1 cellular context compared by ENCODE assay signal in the genomic region with DNA sequence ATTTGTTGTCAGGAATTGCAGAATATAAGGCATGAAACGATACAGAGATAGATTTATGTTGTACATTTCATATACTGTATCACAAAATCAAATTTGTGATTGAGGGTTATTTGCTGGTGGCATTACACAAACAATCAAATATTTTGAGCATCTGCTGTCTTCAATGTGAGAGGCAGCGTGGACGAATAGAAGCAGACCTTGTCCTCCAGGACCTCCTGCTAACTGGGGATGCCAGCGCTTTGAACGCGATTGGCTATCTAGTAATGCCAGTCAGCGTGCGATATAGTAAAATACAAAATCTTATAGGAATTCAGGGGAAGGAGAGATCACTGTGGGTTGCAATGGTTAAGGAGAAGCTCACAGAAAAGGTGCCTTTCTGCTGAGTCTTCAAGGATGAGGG.
TF ChIP-seq lines count a peak whose summit lies in the region.

No MANE protein-coding gene starts in this region.

TF ChIP-seq in K562, 482 proteins besides CTCF, POLR2A, EP300 and RAD21:
- TF ChIP-seq, protein P1, sequence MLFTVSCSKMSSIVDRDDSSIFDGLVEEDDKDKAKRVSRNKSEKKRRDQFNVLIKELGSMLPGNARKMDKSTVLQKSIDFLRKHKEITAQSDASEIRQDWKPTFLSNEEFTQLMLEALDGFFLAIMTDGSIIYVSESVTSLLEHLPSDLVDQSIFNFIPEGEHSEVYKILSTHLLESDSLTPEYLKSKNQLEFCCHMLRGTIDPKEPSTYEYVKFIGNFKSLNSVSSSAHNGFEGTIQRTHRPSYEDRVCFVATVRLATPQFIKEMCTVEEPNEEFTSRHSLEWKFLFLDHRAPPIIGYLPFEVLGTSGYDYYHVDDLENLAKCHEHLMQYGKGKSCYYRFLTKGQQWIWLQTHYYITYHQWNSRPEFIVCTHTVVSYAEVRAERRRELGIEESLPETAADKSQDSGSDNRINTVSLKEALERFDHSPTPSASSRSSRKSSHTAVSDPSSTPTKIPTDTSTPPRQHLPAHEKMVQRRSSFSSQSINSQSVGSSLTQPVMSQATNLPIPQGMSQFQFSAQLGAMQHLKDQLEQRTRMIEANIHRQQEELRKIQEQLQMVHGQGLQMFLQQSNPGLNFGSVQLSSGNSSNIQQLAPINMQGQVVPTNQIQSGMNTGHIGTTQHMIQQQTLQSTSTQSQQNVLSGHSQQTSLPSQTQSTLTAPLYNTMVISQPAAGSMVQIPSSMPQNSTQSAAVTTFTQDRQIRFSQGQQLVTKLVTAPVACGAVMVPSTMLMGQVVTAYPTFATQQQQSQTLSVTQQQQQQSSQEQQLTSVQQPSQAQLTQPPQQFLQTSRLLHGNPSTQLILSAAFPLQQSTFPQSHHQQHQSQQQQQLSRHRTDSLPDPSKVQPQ (CRISPR knock-in tag; IDR thresholded peaks at IDR 0.05; ENCODE audit: borderline replicate concordance) = no peak
- TF ChIP-seq, protein P2, sequence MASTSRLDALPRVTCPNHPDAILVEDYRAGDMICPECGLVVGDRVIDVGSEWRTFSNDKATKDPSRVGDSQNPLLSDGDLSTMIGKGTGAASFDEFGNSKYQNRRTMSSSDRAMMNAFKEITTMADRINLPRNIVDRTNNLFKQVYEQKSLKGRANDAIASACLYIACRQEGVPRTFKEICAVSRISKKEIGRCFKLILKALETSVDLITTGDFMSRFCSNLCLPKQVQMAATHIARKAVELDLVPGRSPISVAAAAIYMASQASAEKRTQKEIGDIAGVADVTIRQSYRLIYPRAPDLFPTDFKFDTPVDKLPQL (IDR thresholded peaks at IDR 0.05; ENCODE audit: extremely low read depth, insufficient read length) = no peak
- no peak for TF ChIP-seq RBM34 (IDR thresholded peaks at IDR 0.05; ENCODE audit: borderline replicate concordance, insufficient read depth, low read length)
- TF ChIP-seq SMAD3 (CRISPR knock-in tag; conservative IDR thresholded peaks at IDR 0.05) = no peak
- no peak for TF ChIP-seq ZNF311 (CRISPR knock-in tag; IDR thresholded peaks at IDR 0.05)
- TF ChIP-seq XRCC3 (IDR thresholded peaks at IDR 0.05) = no peak
